Comparison of ENCODE assay signal across 23 cellular contexts in genomic region chr1:125119024-125119441, GRCh38.
DNase-seq lines count a peak whose midpoint lies in the region; FAIRE-seq and TF ChIP-seq lines count a peak whose summit lies in the region.
"Had no signal": no experiment of that assay in that cellular context is flagged by ENCODE, and none has a peak within 500 bp of the region (broad histone marks: within the 10 kb centered on the region; RNA-seq: fewer than 3 reads in every experiment).

No MANE protein-coding gene starts in this region.

- no peaks in the 10 kb centered on the region for H3K9me3 ChIP-seq in osteoblast (ENCODE audit: low read depth, low read length)
- H3K9me3 ChIP-seq: Caco-2, HAP-1 had no signal

- no peak overlapping the region for H3K27ac ChIP-seq in osteoblast (ENCODE audit: low read depth, low read length)
- H3K27ac ChIP-seq: 22Rv1, BLaER1, C4-2B had no signal

- H2AFZ ChIP-seq in osteoblast (ENCODE audit: low read length) = no peak overlapping the region
- H2AFZ ChIP-seq: GM23338 had no signal

- no peaks in the 10 kb centered on the region for H3K27me3 ChIP-seq in osteoblast (ENCODE audit: insufficient read depth, low read length)
- H3K27me3 ChIP-seq: BLaER1 had no signal

- H3K79me2 ChIP-seq in osteoblast (ENCODE audit: insufficient read depth, low read length) = no peaks in the 10 kb centered on the region

- H4K20me1 ChIP-seq in osteoblast (ENCODE audit: insufficient read depth, low read length) = no peaks in the 10 kb centered on the region
- H4K20me1 ChIP-seq: BLaER1 had no signal

- no peaks in the 10 kb centered on the region for H3K36me3 ChIP-seq in osteoblast (ENCODE audit: insufficient read depth, low read length)
- H3K36me3 ChIP-seq: BLaER1, HAP-1 had no signal

- FAIRE-seq in D721Med (lab: Jason Lieb, UNC) = no peak
- FAIRE-seq: A204.1, GM12891, GM18507 had no signal

- no peak overlapping the region for H3K4me2 ChIP-seq in osteoblast (ENCODE audit: insufficient read depth, low read length)
- H3K4me2 ChIP-seq: BLaER1, GM23338 had no signal

- H3K4me3 ChIP-seq in osteoblast (ENCODE audit: insufficient read depth, low read length) = no peak overlapping the region
- H3K4me3 ChIP-seq: BLaER1, GM23338, HAP-1 had no signal

- no peak for TF ChIP-seq CTCF in osteoblast (IDR thresholded peaks at IDR 0.05; ENCODE audit: extremely low read depth, low read depth, low read length)
- no peak for TF ChIP-seq CTCF in D721Med (IDR thresholded peaks at IDR 0.05; ENCODE audit: insufficient read depth, missing control alignments)

- DNase-seq in activated gamma-delta T cell (lab: John Stamatoyannopoulos, UW) (peak; percentile 6), activated gamma-delta T cell treated with Interleukin-2 at 50 U/mL for 16 hours (no peak), D341Med (ENCODE audit: low spot score) (peak; percentile 0), islet precursor cell (peak; percentile 19), osteoblast (ENCODE audit: insufficient read length, low spot score, missing footprints) (peak; percentile 6), D721Med (ENCODE audit: insufficient read length, low spot score) (no peak), GM19238 (ENCODE audit: insufficient read length, low spot score) (no peak)
- no peak for DNase-seq in stimulated activated naive CD4-positive, alpha-beta T cell treated with Interleukin-2 at 50 U/mL for 16 hours (lab: John Stamatoyannopoulos, UW)
- DNase-seq: Caco-2; CD4-positive, CD25-positive, alpha-beta regulatory T cell; CD8-positive, alpha-beta T cell; DMS53; DMS79 treated with DMSO at 0.1 percent for 48 hours; GF-D8; HFFc6 had no signal

- no peaks in the 10 kb centered on the region for H3K4me1 ChIP-seq in osteoblast (ENCODE audit: insufficient read depth, low read length)
- H3K4me1 ChIP-seq: BLaER1, Caco-2, HAP-1 had no signal

Comparison
In these comparisons a context has a peak if more than half of its experiments do, and no peak if none do; other contexts are left out.
1. DNase-seq: peak in activated gamma-delta T cell (single experiment), D341Med (single experiment), islet precursor cell (single experiment) and osteoblast (single experiment); none in activated gamma-delta T cell treated with Interleukin-2 at 50 U/mL for 16 hours (single experiment), D721Med (single experiment), GM19238 (single experiment) and stimulated activated naive CD4-positive, alpha-beta T cell treated with Interleukin-2 at 50 U/mL for 16 hours (single experiment).